In the genomic region with DNA sequence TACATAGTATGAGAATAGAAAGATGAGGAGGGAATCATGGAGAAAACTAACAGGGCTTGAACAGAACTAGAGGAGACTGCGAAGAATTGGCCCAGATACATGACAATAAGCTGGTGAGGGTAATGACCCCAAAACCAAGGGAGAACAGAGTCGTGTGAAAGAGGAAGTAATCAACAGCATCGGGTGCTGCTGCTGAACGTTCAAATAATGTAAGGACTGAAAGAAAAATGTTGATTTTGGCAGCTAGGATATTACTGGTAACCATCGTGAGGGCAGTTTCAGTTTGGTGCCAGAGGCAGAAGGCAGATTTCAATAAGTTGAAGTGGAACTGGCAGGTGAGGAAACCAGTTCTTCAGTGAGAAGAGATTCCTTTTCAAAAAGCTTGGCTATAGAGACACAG, we compare ENCODE assay signal across 12 cellular contexts.
A peak's percentile ranks its signal among the peaks of the same experiment; 100 is the strongest.
DNase-seq lines count a peak whose midpoint lies in the region; ATAC-seq, FAIRE-seq and TF ChIP-seq lines count a peak whose summit lies in the region.
"Had no signal": no experiment of that assay in that cellular context is flagged by ENCODE, and none has a peak within 500 bp of the region (broad histone marks: within the 10 kb centered on the region; RNA-seq: fewer than 3 reads in every experiment).

No MANE protein-coding gene starts in this region.

- no peak for TF ChIP-seq POLR2A in esophagus squamous epithelium (IDR thresholded peaks at IDR 0.05)

- FAIRE-seq in kidney (lab: Jason Lieb, UNC): no peak
- FAIRE-seq: A549 had no signal

- no peaks in the 10 kb centered on the region for H3K9me3 ChIP-seq in naive thymus-derived CD4-positive, alpha-beta T cell (ENCODE audit: control insufficient read depth in 2 of 3, low read length in 3 of 3)
- H3K9me3 ChIP-seq in esophagus squamous epithelium (no peaks in the 10 kb centered on the region), kidney (ENCODE audit: control insufficient read depth in 1 of 2, low read length in 2 of 2) (no peaks in the 10 kb centered on the region)
- H3K9me3 ChIP-seq: A549, ascending aorta had no signal

- 33 to 41% methylated on average over 5 of the region's 5 CpGs for WGBS in esophagus squamous epithelium, 2 donors

- H3K4me3 Mint-ChIP-seq in naive thymus-derived CD4-positive, alpha-beta T cell: peak overlapping the region in 4 of 10 donors; percentile 2 to 27 (median 12)

- H3K9ac ChIP-seq in kidney (ENCODE audit: low read length in 2 of 2): no peak overlapping the region

- peaks cover 0 to 11% (median 7%) of the 10 kb centered on the region in 5 donors for H3K27me3 Mint-ChIP-seq in naive thymus-derived CD4-positive, alpha-beta T cell

- TF ChIP-seq CTCF in esophagus squamous epithelium (IDR thresholded peaks at IDR 0.05) (no peak), kidney (IDR thresholded peaks at IDR 0.05; ENCODE audit: borderline replicate concordance, extremely low read depth, insufficient read depth) (no peak)

- H3K27me3 ChIP-seq in naive thymus-derived CD4-positive, alpha-beta T cell (ENCODE audit: control insufficient read depth in 2 of 2, insufficient read depth in 2 of 2, low read length in 2 of 2): no peaks in the 10 kb centered on the region
- no peaks in the 10 kb centered on the region for H3K27me3 ChIP-seq in esophagus squamous epithelium
- H3K27me3 ChIP-seq: ascending aorta had no signal

- H3K9me3 Mint-ChIP-seq in naive thymus-derived CD4-positive, alpha-beta T cell: peaks cover 0 to 1% (median 0%) of the 10 kb centered on the region in 11 donors

- H3K36me3 ChIP-seq in naive thymus-derived CD4-positive, alpha-beta T cell (ENCODE audit: control insufficient read depth in 2 of 3, insufficient read depth in 3 of 3, low read length in 3 of 3): no peaks in the 10 kb centered on the region
- H3K36me3 ChIP-seq in esophagus squamous epithelium (no peaks in the 10 kb centered on the region), kidney (ENCODE audit: control insufficient read depth in 1 of 2, insufficient read depth in 2 of 2, low read length in 2 of 2) (no peaks in the 10 kb centered on the region)
- H3K36me3 ChIP-seq: ascending aorta had no signal

- H3K4me1 ChIP-seq in naive thymus-derived CD4-positive, alpha-beta T cell (ENCODE audit: control insufficient read depth in 2 of 2, insufficient read depth in 2 of 2, low read length in 2 of 2): no peaks in the 10 kb centered on the region
- H3K4me1 ChIP-seq in esophagus squamous epithelium: no peaks in the 10 kb centered on the region
- H3K4me1 ChIP-seq in kidney (ENCODE audit: control insufficient read depth in 1 of 2, insufficient read depth in 1 of 2, low read depth in 1 of 2, low read length in 2 of 2): no peaks in the 10 kb centered on the region
- H3K4me1 ChIP-seq: A549, ascending aorta had no signal

- intact Hi-C loops in naive thymus-derived CD4-positive, alpha-beta T cell (cut with micrococcal nuclease): loop anchor here (2.0 to 5.0 kb wide), 2 partner anchors 65 to 360 kb away; a partner anchor contains a TSS
- intact Hi-C loops in esophagus squamous epithelium (cut with DNase I) (no loop called here), kidney (cut with DNase I) (no loop called here)

- peak; percentile 79 for ATAC-seq in HG02973 (IDR thresholded peaks at IDR 0.05; ENCODE audit: unreplicated experiment)
- ATAC-seq in naive thymus-derived CD4-positive, alpha-beta T cell: peak; percentile 50
- ATAC-seq: A549 had no signal

- H3K36me3 Mint-ChIP-seq in naive thymus-derived CD4-positive, alpha-beta T cell: no peaks in the 10 kb centered on the region

- POLR2A ChIA-PET in naive thymus-derived CD4-positive, alpha-beta T cell (lab: Charles Lee): no interaction called here

- H3K27ac ChIP-seq in naive thymus-derived CD4-positive, alpha-beta T cell (ENCODE audit: low read depth, low read length): no peak overlapping the region
- no peak overlapping the region for H3K27ac ChIP-seq in esophagus squamous epithelium
- no peak overlapping the region for H3K27ac ChIP-seq in kidney (ENCODE audit: low read depth in 2 of 2, low read length in 2 of 2)
- H3K27ac ChIP-seq: A549, ascending aorta had no signal

- H3K4me1 Mint-ChIP-seq in naive thymus-derived CD4-positive, alpha-beta T cell: peaks cover 8 to 22% (median 17%) of the 10 kb centered on the region in 7 donors

- H3K27ac Mint-ChIP-seq in naive thymus-derived CD4-positive, alpha-beta T cell: peak overlapping the region in 1 of 9 donors; percentile 10

- CTCF ChIA-PET in naive thymus-derived CD4-positive, alpha-beta T cell (lab: Charles Lee): no interaction called here

- H3K4me3 ChIP-seq in naive thymus-derived CD4-positive, alpha-beta T cell (ENCODE audit: low read length): no peak overlapping the region
- H3K4me3 ChIP-seq in esophagus squamous epithelium (no peak overlapping the region), kidney (ENCODE audit: low read length in 2 of 2) (no peak overlapping the region)
- H3K4me3 ChIP-seq: A549, ascending aorta had no signal

- peak; percentile 23 to 24 for DNase-seq in SHP77 (lab: John Stamatoyannopoulos, UW)
- DNase-seq in SHP77 treated with DMSO at 0.1 percent for 48 hours (lab: John Stamatoyannopoulos, UW): no peak
- peak; percentile 84 for DNase-seq in NCI-H2029 (lab: John Stamatoyannopoulos, UW)
- DNase-seq in naive thymus-derived CD4-positive, alpha-beta T cell: no peak
- DNase-seq in NCI-H82 (lab: John Stamatoyannopoulos, UW): no peak
- no peak for DNase-seq in esophagus squamous epithelium (lab: John Stamatoyannopoulos, UW)
- no peak for DNase-seq in kidney
- DNase-seq: DND-41, NCI-H2171 had no signal

Comparison
In these comparisons a context has a peak if more than half of its experiments do, and no peak if none do; other contexts are left out.
1. DNase-seq: peak in SHP77 (2 of 2) and NCI-H2029 (single experiment); none in SHP77 treated with DMSO at 0.1 percent for 48 hours (single experiment), naive thymus-derived CD4-positive, alpha-beta T cell (0 of 9), NCI-H82 (single experiment), esophagus squamous epithelium (single experiment) and kidney (single experiment).
2. intact Hi-C loops: an anchor here in naive thymus-derived CD4-positive, alpha-beta T cell (2.0 to 5.0 kb wide); none called in esophagus squamous epithelium and kidney.